19 cellular contexts compared by ENCODE assay signal in the genomic region with DNA sequence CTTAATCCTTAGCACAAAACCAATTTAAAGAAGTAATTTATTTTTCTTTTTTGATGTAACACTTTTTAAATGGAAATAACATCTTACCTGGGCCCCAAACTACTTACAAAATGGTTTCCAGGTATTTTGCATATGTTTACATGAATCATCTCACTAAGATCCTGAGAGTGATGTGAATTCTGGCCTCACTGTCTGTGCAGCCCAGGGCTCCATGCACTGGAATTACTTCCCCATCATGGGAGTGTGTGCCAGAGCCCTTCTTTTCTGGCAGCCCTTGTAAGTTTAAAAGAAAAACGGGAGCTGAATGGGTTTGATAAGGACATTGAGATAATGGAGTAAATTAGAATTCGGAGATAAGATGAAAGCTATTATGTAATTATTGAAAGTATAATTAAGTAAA. TPM values are rescaled to one million over a fixed set of nuclear protein-coding genes. Genes with fewer than 3 reads are reported as not detected.
DNase-seq lines count a peak whose midpoint lies in the region; ATAC-seq, FAIRE-seq and TF ChIP-seq lines count a peak whose summit lies in the region.
"Had no signal": no experiment of that assay in that cellular context is flagged by ENCODE, and none has a peak within 500 bp of the region (broad histone marks: within the 10 kb centered on the region; RNA-seq: fewer than 3 reads in every experiment).

No MANE protein-coding gene starts in this region.

- H2AFZ ChIP-seq in SK-N-SH (ENCODE audit: low read depth) = no peak overlapping the region
- H2AFZ ChIP-seq: GM23248 had no signal

- H3K79me2 ChIP-seq in SK-N-SH (ENCODE audit: insufficient read depth) = no peaks in the 10 kb centered on the region
- H3K79me2 ChIP-seq in mesendoderm (ENCODE audit: control insufficient read depth, insufficient read depth, low read length) = no peaks in the 10 kb centered on the region

- TF ChIP-seq EP300 in SK-N-SH (IDR thresholded peaks at IDR 0.05; ENCODE audit: borderline replicate concordance in 1 of 2, low read depth in 1 of 2, low read length in 1 of 2) = no peak

- no peak overlapping the region for H3K27ac ChIP-seq in SK-N-SH (ENCODE audit: low read depth in 2 of 2, low read length in 1 of 2)
- H3K27ac ChIP-seq in mesendoderm (ENCODE audit: low read depth, low read length) = no peak overlapping the region
- no peak overlapping the region for H3K27ac ChIP-seq in tibial artery
- H3K27ac ChIP-seq: 22Rv1, A549, C4-2B, GM23248 had no signal

- H3K4ac ChIP-seq in mesendoderm (ENCODE audit: low read depth, low read length) = no peak overlapping the region

- H2BK15ac ChIP-seq in mesendoderm (replicated peaks; ENCODE audit: low read depth) = no peak overlapping the region

- TF ChIP-seq RAD21 in SK-N-SH (IDR thresholded peaks at IDR 0.05; ENCODE audit: low read length) = no peak

- H4K5ac ChIP-seq in mesendoderm (ENCODE audit: low read length) = no peak overlapping the region

- H4K20me1 ChIP-seq in SK-N-SH (ENCODE audit: insufficient read depth) = no peaks in the 10 kb centered on the region

- no peak overlapping the region for H3K23ac ChIP-seq in mesendoderm (ENCODE audit: low read length)

- no peak overlapping the region for H3K4me3 ChIP-seq in SK-N-SH (ENCODE audit: low read depth in 2 of 2, low read length in 1 of 2)
- no peak overlapping the region for H3K4me3 ChIP-seq in mesendoderm (ENCODE audit: low read length)
- no peak overlapping the region for H3K4me3 ChIP-seq in tibial artery
- H3K4me3 ChIP-seq: A549, GM12878, GM23248 had no signal

- H3K4me2 ChIP-seq in SK-N-SH (no peak overlapping the region), mesendoderm (ENCODE audit: low read length) (no peak overlapping the region)
- H3K4me2 ChIP-seq: A549 had no signal

- H2BK5ac ChIP-seq in mesendoderm (ENCODE audit: low read length) = no peak overlapping the region

- H3K36me3 ChIP-seq in SK-N-SH (replicated peaks in 1 of 2; ENCODE audit: control insufficient read depth in 1 of 2, insufficient read depth in 2 of 2, low read length in 1 of 2) = no peaks in the 10 kb centered on the region
- H3K36me3 ChIP-seq in mesendoderm (ENCODE audit: control insufficient read depth, insufficient read depth, low read length) = no peaks in the 10 kb centered on the region
- no peaks in the 10 kb centered on the region for H3K36me3 ChIP-seq in tibial artery

- no peak overlapping the region for H3K56ac ChIP-seq in mesendoderm (ENCODE audit: low read length)

- POLR2A ChIA-PET in SK-N-SH (lab: Yijun Ruan, JAX) = interaction anchor here (0.8 kb wide), 1 partner anchor 35 kb away, joined by 3 read pairs; no protein-coding TSS in a partner anchor

- peak; percentile 11 for DNase-seq in NCI-H82 (lab: John Stamatoyannopoulos, UW)
- no peak for DNase-seq in NCI-H82 treated with DMSO at 0.1 percent for 48 hours (lab: John Stamatoyannopoulos, UW; ENCODE audit: unreplicated experiment)
- DNase-seq in SK-N-SH = peak; percentile 58
- peak; percentile 43 for DNase-seq in mesendoderm
- no peak for DNase-seq in stimulated activated naive CD4-positive, alpha-beta T cell (lab: John Stamatoyannopoulos, UW)
- no peak for DNase-seq in H54 (ENCODE audit: insufficient read length, low spot score)
- DNase-seq in tibial artery = no peak
- DNase-seq: AML-193; Caco-2; CD4-positive, alpha-beta T cell; GM23248; HCEC 1CT had no signal

- TF ChIP-seq CTCF in SK-N-SH (IDR thresholded peaks at IDR 0.05) (no peak), tibial artery (IDR thresholded peaks at IDR 0.05) (no peak)

- H2AK5ac ChIP-seq in mesendoderm (ENCODE audit: low read length) = no peak overlapping the region

- H3K9ac ChIP-seq in SK-N-SH (no peak overlapping the region), mesendoderm (ENCODE audit: low read length) (no peak overlapping the region)
- H3K9ac ChIP-seq: GM23248 had no signal

- H3K18ac ChIP-seq in mesendoderm (ENCODE audit: low read length) = no peak overlapping the region

- no peak for TF ChIP-seq POLR2A in H54 (IDR thresholded peaks at IDR 0.05; ENCODE audit: low read depth, low read length)

- peak; percentile 42 for ATAC-seq in esophagus mucosa
- ATAC-seq: A549, GM12878 had no signal

- WGBS in SK-N-SH (ENCODE audit: low lambda C conversion rate) = 34% methylated on average over 2 of the region's 2 CpGs
- 100% methylated on average over 2 of the region's 2 CpGs for WGBS in mesendoderm (ENCODE audit: extremely low coverage, insufficient coverage, low lambda C conversion rate)

- no peaks in the 10 kb centered on the region for H3K27me3 ChIP-seq in SK-N-SH (ENCODE audit: insufficient read depth)
- H3K27me3 ChIP-seq in mesendoderm (ENCODE audit: insufficient read depth, low read length, poor library complexity) = no peaks in the 10 kb centered on the region
- H3K27me3 ChIP-seq in tibial artery = no peaks in the 10 kb centered on the region

- H3K4me1 ChIP-seq in SK-N-SH (ENCODE audit: control insufficient read depth in 1 of 2, insufficient read depth in 2 of 2, low read depth in 1 of 2, low read length in 1 of 2) (peaks cover 4 to 17% of the 10 kb centered on the region in 2 experiments; a peak in 3 of 4 replicates), mesendoderm (ENCODE audit: control insufficient read depth, low read depth, low read length) (no peaks in the 10 kb centered on the region), tibial artery (peaks cover 0 to 12% (median 3%) of the 10 kb centered on the region in 4 donors)
- H3K4me1 ChIP-seq: Caco-2 had no signal

- no peak overlapping the region for H4K8ac ChIP-seq in mesendoderm (ENCODE audit: low read depth, low read length)

- peaks cover 5% of the 10 kb centered on the region for H3F3A ChIP-seq in SK-N-SH (replicated peaks; ENCODE audit: insufficient read depth)

- H2BK120ac ChIP-seq in mesendoderm (ENCODE audit: low read depth, low read length) = no peak overlapping the region

- FAIRE-seq in H54 (lab: Jason Lieb, UNC) = no peak
- FAIRE-seq: A549, D721Med, GM12878, GM18507 had no signal

- no peaks in the 10 kb centered on the region for H3K79me1 ChIP-seq in mesendoderm (ENCODE audit: low read length)

- intact Hi-C loops in tibial artery (cut with DNase I; ENCODE audit: low total_unique reads) = no loop called here

- H3K9me3 ChIP-seq in SK-N-SH = no peaks in the 10 kb centered on the region
- no peaks in the 10 kb centered on the region for H3K9me3 ChIP-seq in tibial artery
- H3K9me3 ChIP-seq: A549, Caco-2 had no signal

- H3K9me2 ChIP-seq in SK-N-SH = no peaks in the 10 kb centered on the region

- CTCF ChIA-PET in SK-N-SH (lab: Yijun Ruan, JAX) = interaction anchor here (0.9 to 2.5 kb wide), 6 partner anchors 11 to 529 kb away, joined by 3 to 18 read pairs (median 4); partner anchors contain the start of gene F2R

TF ChIP-seq in SK-N-SH, 30 proteins besides CTCF, POLR2A, EP300 and RAD21:
- TF ChIP-seq GATA2 (CRISPR knock-in tag; IDR thresholded peaks at IDR 0.05) (0 out of 2 replicates have a peak, but pooled peaks have one; percentile 23), FOSL2 (IDR thresholded peaks at IDR 0.05; ENCODE audit: borderline replicate concordance, low read depth) (peak; percentile 5; the same call in 1 of the 2 replicates), GABPA (IDR thresholded peaks at IDR 0.05; ENCODE audit: low read depth) (no peak)

RNA-seq across cellular contexts. Expression of gene F2R, which starts 12.2 kb away (rescaled TPM):
- 212 and 301 TPM in 2 replicates for polyA plus RNA-seq in SK-N-SH (2012; rRNA removed)
- polyA plus RNA-seq in SK-N-SH (2012; cell fraction: cytosol; rRNA removed) = 237 and 260 TPM in 2 replicates
- 68.3 and 126 TPM in 2 replicates for polyA plus RNA-seq in SK-N-SH (2012; cell fraction: nucleus; rRNA removed)
- total RNA-seq in esophagus mucosa = 2.3 TPM
- 12.9 TPM for polyA plus RNA-seq in mesendoderm (2013, experiment 1 of 2)
- polyA plus RNA-seq in mesendoderm (2013, experiment 2 of 2) = 13.6 TPM

Comparison
In these comparisons a context has a peak if more than half of its experiments do, and no peak if none do; other contexts are left out.
1. DNase-seq: peak in NCI-H82 (single experiment), SK-N-SH (single experiment) and mesendoderm (single experiment); none in NCI-H82 treated with DMSO at 0.1 percent for 48 hours (single experiment), stimulated activated naive CD4-positive, alpha-beta T cell (0 of 6), H54 (single experiment) and tibial artery (0 of 2).